In the genomic region with DNA sequence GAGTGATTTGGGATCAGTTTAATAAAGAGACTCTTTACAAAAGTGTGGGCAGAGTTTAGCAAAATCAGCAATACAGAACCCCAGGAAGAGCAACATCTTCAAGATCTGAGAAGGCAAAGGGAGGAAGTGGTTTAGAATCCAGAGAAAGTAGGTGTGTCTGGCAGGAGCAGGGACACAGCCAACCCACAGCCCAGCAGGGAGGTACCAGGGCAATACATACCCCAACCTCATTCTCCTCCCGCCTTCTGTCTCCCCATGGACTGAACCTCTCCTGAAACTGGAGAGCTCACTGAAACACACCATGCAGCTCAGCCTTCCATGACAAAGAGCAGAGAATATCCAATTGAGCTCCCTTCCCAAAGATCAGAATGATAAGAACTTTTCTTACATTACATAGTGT, we compare ENCODE assay signal across 21 cellular contexts.
DNase-seq lines count a peak whose midpoint lies in the region; ATAC-seq, FAIRE-seq and TF ChIP-seq lines count a peak whose summit lies in the region.
"Had no signal": no experiment of that assay in that cellular context is flagged by ENCODE, and none has a peak within 500 bp of the region (broad histone marks: within the 10 kb centered on the region; RNA-seq: fewer than 3 reads in every experiment).

No MANE protein-coding gene starts in this region.

- no peak overlapping the region for H4K8ac ChIP-seq in H1 (ENCODE audit: extremely low read depth, insufficient read depth, low read length)

- TF ChIP-seq CTCF in WTC11 (IDR thresholded peaks at IDR 0.05), result no peak
- no peak for TF ChIP-seq CTCF in H1 (IDR thresholded peaks at IDR 0.05; ENCODE audit: control extremely low read depth in 1 of 3, insufficient read depth in 1 of 3, low read depth in 1 of 3, low read length in 3 of 3)
- TF ChIP-seq CTCF in uterus (IDR thresholded peaks at IDR 0.05), result no peak
- no peak for TF ChIP-seq CTCF in Caco-2 (IDR thresholded peaks at IDR 0.05; ENCODE audit: insufficient read depth in 1 of 2, low read depth in 1 of 2, low read length in 1 of 2, severe bottlenecking in 1 of 2, unreplicated experiment in 1 of 2)

- H3K4me3 Mint-ChIP-seq in WTC11, result no peak overlapping the region
- H3K4me3 Mint-ChIP-seq in Caco-2 (ENCODE audit: unreplicated experiment), result no peak overlapping the region
- H3K4me3 Mint-ChIP-seq: CD4-positive, CD25-positive, alpha-beta regulatory T cell; CD8-positive, alpha-beta memory T cell; HFFc6 had no signal

- H3K4me1 Mint-ChIP-seq in WTC11 (peaks cover 8% of the 10 kb centered on the region), Caco-2 (ENCODE audit: low read depth, unreplicated experiment) (no peaks in the 10 kb centered on the region)
- H3K4me1 Mint-ChIP-seq: CD4-positive, CD25-positive, alpha-beta regulatory T cell; CD8-positive, alpha-beta memory T cell had no signal

- no peak overlapping the region for H3K4me3 ChIP-seq in H1 (ENCODE audit: extremely low read depth in 1 of 4, insufficient read depth in 2 of 4, low read depth in 3 of 4, low read length in 4 of 4)
- no peak overlapping the region for H3K4me3 ChIP-seq in uterus
- no peak overlapping the region for H3K4me3 ChIP-seq in Caco-2 (ENCODE audit: low read depth, low read length)
- H3K4me3 ChIP-seq: K562 had no signal

- no peaks in the 10 kb centered on the region for H3K9me3 Mint-ChIP-seq in WTC11
- H3K9me3 Mint-ChIP-seq in Caco-2 (ENCODE audit: unreplicated experiment), result no peaks in the 10 kb centered on the region
- H3K9me3 Mint-ChIP-seq: HFFc6 had no signal

- H2BK20ac ChIP-seq in H1 (ENCODE audit: low read length), result no peak overlapping the region

- H2BK15ac ChIP-seq in H1 (ENCODE audit: low read length), result no peak overlapping the region

- POLR2A ChIA-PET in WTC11 (lab: Charles Lee) (no interaction called here), H1 (lab: Charles Lee; ENCODE audit: partially characterized antibody) (no interaction called here), Caco-2 (lab: Charles Lee) (no interaction called here)

- no peak overlapping the region for H3K18ac ChIP-seq in H1 (ENCODE audit: extremely low read depth, low read length)

- H4K91ac ChIP-seq in H1 (replicated peaks; ENCODE audit: insufficient read length, low read length), result no peak overlapping the region

- no peak overlapping the region for H3K14ac ChIP-seq in H1 (ENCODE audit: insufficient read length)

- no peak for TF ChIP-seq RAD21 in H1 (IDR thresholded peaks at IDR 0.05 in 1 of 2, conservative IDR thresholded peaks at IDR 0.05 in 1 of 2; ENCODE audit: low read depth in 2 of 2, low read length in 2 of 2)

- H3K4me1 ChIP-seq in H1 (replicated peaks in 1 of 4; ENCODE audit: control insufficient read depth in 3 of 4, insufficient read depth in 4 of 4, low read length in 3 of 4), result peaks cover 0 to 4% (median 0%) of the 10 kb centered on the region in 4 experiments; a peak in 1 of 7 replicates
- no peaks in the 10 kb centered on the region for H3K4me1 ChIP-seq in uterus
- no peaks in the 10 kb centered on the region for H3K4me1 ChIP-seq in Caco-2
- H3K4me1 ChIP-seq: BE2C had no signal

- H3K27ac ChIP-seq in H1 (ENCODE audit: low read depth, low read length) (no peak overlapping the region), uterus (no peak overlapping the region)
- H3K27ac ChIP-seq: HL-60 had no signal

- no peak overlapping the region for H3K4ac ChIP-seq in H1 (replicated peaks; ENCODE audit: insufficient read length, low read depth, low read length)

- H2BK120ac ChIP-seq in H1 (replicated peaks; ENCODE audit: low read depth, low read length), result no peak overlapping the region

- H3K79me1 ChIP-seq in H1 (ENCODE audit: low read depth, low read length), result no peaks in the 10 kb centered on the region

- no peak overlapping the region for H2BK12ac ChIP-seq in H1 (ENCODE audit: low read depth, low read length)

- H3K23me2 ChIP-seq in H1 (ENCODE audit: low read depth, low read length), result no peaks in the 10 kb centered on the region

- H3K9ac ChIP-seq in H1 (replicated peaks in 1 of 4; ENCODE audit: extremely low read depth in 1 of 4, low read depth in 3 of 4, low read length in 3 of 4), result no peak overlapping the region

- H3K36me3 ChIP-seq in H1 (ENCODE audit: control insufficient read depth in 2 of 4, insufficient read depth in 4 of 4, low read length in 3 of 4), result no peaks in the 10 kb centered on the region
- no peaks in the 10 kb centered on the region for H3K36me3 ChIP-seq in uterus
- no peaks in the 10 kb centered on the region for H3K36me3 ChIP-seq in Caco-2 (ENCODE audit: control insufficient read depth, insufficient read depth, low read length)
- H3K36me3 ChIP-seq: BE2C had no signal

- no peaks in the 10 kb centered on the region for H3K27me3 ChIP-seq in H1 (replicated peaks in 1 of 4; ENCODE audit: control insufficient read depth in 3 of 4, extremely low read depth in 1 of 4, insufficient read depth in 3 of 4, low read length in 3 of 4)
- H3K27me3 ChIP-seq in uterus, result no peaks in the 10 kb centered on the region
- no peaks in the 10 kb centered on the region for H3K27me3 ChIP-seq in Caco-2 (replicated peaks; ENCODE audit: control insufficient read depth, insufficient read depth, low read length)
- H3K27me3 ChIP-seq: BE2C had no signal

- peak overlapping the region; percentile 24; the same call in 1 of the 2 replicates for H2AFZ ChIP-seq in H1 (ENCODE audit: low read length)

- no peak overlapping the region for H2AK5ac ChIP-seq in H1 (ENCODE audit: low read depth, low read length)

- no TSS peak for BruUV-seq in Caco-2 (replicated peaks; lab: Mats Ljungman, UMichigan)

- FAIRE-seq in H54 (lab: Jason Lieb, UNC), result peak; percentile 50
- no peak for FAIRE-seq in H1 (lab: Jason Lieb, UNC)
- FAIRE-seq: D721Med, GM12892, HTR-8/SVneo, K562 had no signal

- TF ChIP-seq POLR2A in H54 (IDR thresholded peaks at IDR 0.05; ENCODE audit: low read depth, low read length) (no peak), H1 (IDR thresholded peaks at IDR 0.05; ENCODE audit: control extremely low read depth in 1 of 2, low read depth in 2 of 2, low read length in 2 of 2) (no peak), uterus (IDR thresholded peaks at IDR 0.05) (no peak)

- H2BK5ac ChIP-seq in H1 (ENCODE audit: low read depth, low read length), result no peak overlapping the region

- H3K23ac ChIP-seq in H1 (ENCODE audit: insufficient read length), result no peak overlapping the region

- no peaks in the 10 kb centered on the region for H3K79me2 ChIP-seq in H1 (ENCODE audit: control insufficient read depth in 1 of 2, insufficient read depth in 2 of 2, low read length in 2 of 2)

- intact Hi-C loops in uterus (cut with DNase I; ENCODE audit: low total_unique reads), result no loop called here
- intact Hi-C loops in Caco-2 (cut with micrococcal nuclease; ENCODE audit: unreplicated experiment), result no loop called here

- no peak overlapping the region for H4K5ac ChIP-seq in H1 (ENCODE audit: insufficient read length, low read depth, low read length)

- no peak overlapping the region for H3K4me2 ChIP-seq in H1 (ENCODE audit: insufficient read depth in 1 of 2, low read depth in 2 of 2, low read length in 2 of 2)

- H3K9me3 ChIP-seq in H1 (ENCODE audit: insufficient read depth in 2 of 2, low read depth in 1 of 2, low read length in 1 of 2), result no peaks in the 10 kb centered on the region
- no peaks in the 10 kb centered on the region for H3K9me3 ChIP-seq in uterus
- H3K9me3 ChIP-seq in Caco-2, result no peaks in the 10 kb centered on the region
- H3K9me3 ChIP-seq: BE2C had no signal

- H3K36me3 Mint-ChIP-seq in WTC11, result no peaks in the 10 kb centered on the region
- no peaks in the 10 kb centered on the region for H3K36me3 Mint-ChIP-seq in Caco-2 (ENCODE audit: insufficient read depth, unreplicated experiment)
- H3K36me3 Mint-ChIP-seq: CD4-positive, CD25-positive, alpha-beta regulatory T cell had no signal

- DNase-seq in H54 (ENCODE audit: insufficient read length, low spot score) (no peak), WTC11 (ENCODE audit: low spot score) (no peak), H1 (ENCODE audit: low read depth in 1 of 2, low spot score in 2 of 2) (no peak), uterus (no peak), Caco-2 (no peak)
- DNase-seq: BE2C; C1 segment of cervical spinal cord; CD4-positive, CD25-positive, alpha-beta regulatory T cell; CD8-positive, alpha-beta memory T cell; COR-L47; GDM1; GOT3; HFFc6; IMR-90 had no signal

- no peak for TF ChIP-seq EP300 in H1 (IDR thresholded peaks at IDR 0.05; ENCODE audit: borderline replicate concordance in 1 of 2, low read depth in 2 of 2, low read length in 2 of 2)

- H3K27ac Mint-ChIP-seq in WTC11 (0 out of 2 replicates have a peak overlapping the region, but pooled peaks have one; percentile 20), Caco-2 (ENCODE audit: unreplicated experiment) (no peak overlapping the region)
- H3K27ac Mint-ChIP-seq: CD4-positive, CD25-positive, alpha-beta regulatory T cell; CD8-positive, alpha-beta memory T cell; HFFc6 had no signal

- WGBS in H1 (ENCODE audit: extremely low coverage in 1 of 2, insufficient coverage in 1 of 2, insufficient read length in 1 of 2, insufficient replicate concordance in 2 of 2, low coverage in 1 of 2, low lambda C conversion rate in 2 of 2, missing lambda C conversion rate in 1 of 2), 2 experiments, result 92% methylated on average over 1 of the region's 1 CpG; no CpG with 5 or more reads in 1 of the 2 experiments

- no peak overlapping the region for H3K56ac ChIP-seq in H1 (replicated peaks; ENCODE audit: insufficient read length, low read depth, low read length)

- ATAC-seq in WTC11, result peak; percentile 85
- ATAC-seq in GM21526 (IDR thresholded peaks at IDR 0.05; ENCODE audit: low FRiP score, unreplicated experiment), result no peak
- ATAC-seq: HCT116, K562 had no signal

- CTCF ChIA-PET in WTC11 (lab: Charles Lee), result no interaction called here
- CTCF ChIA-PET in H1 (lab: Charles Lee; ENCODE audit: partially characterized antibody), result no interaction called here
- CTCF ChIA-PET in Caco-2 (lab: Charles Lee), result no interaction called here

- H4K20me1 ChIP-seq in H1 (replicated peaks in 1 of 2; ENCODE audit: control insufficient read depth in 1 of 2, insufficient read depth in 2 of 2, low read length in 2 of 2), result no peaks in the 10 kb centered on the region

- H3K27me3 Mint-ChIP-seq in WTC11 (ENCODE audit: low read depth) (no peaks in the 10 kb centered on the region), Caco-2 (ENCODE audit: insufficient read depth, unreplicated experiment) (no peaks in the 10 kb centered on the region)
- H3K27me3 Mint-ChIP-seq: CD4-positive, CD25-positive, alpha-beta regulatory T cell; CD8-positive, alpha-beta memory T cell had no signal

TF ChIP-seq in WTC11, 78 proteins besides CTCF, POLR2A, EP300 and RAD21 (continues in another document):
- no peak for TF ChIP-seq SP1 (CRISPR knock-in tag; conservative IDR thresholded peaks at IDR 0.05)

TF ChIP-seq in H1, 55 proteins besides CTCF, POLR2A, EP300 and RAD21:
- TF ChIP-seq SIX5 (IDR thresholded peaks at IDR 0.05; ENCODE audit: low read depth, low read length) (no peak), CREB1 (IDR thresholded peaks at IDR 0.05) (no peak), SAP30 (IDR thresholded peaks at IDR 0.05; ENCODE audit: insufficient read depth, insufficient replicate concordance, low read length) (no peak), ASH2L (IDR thresholded peaks at IDR 0.05; ENCODE audit: low read length) (no peak)
